Comparison of ENCODE assay signal across 8 cellular contexts in genomic region chr2:127067620-127068350, GRCh38. TPM values are rescaled to one million over a fixed set of nuclear protein-coding genes. Genes with fewer than 3 reads are reported as not detected.
DNase-seq lines count a peak whose midpoint lies in the region; ATAC-seq, FAIRE-seq and TF ChIP-seq lines count a peak whose summit lies in the region.

No MANE protein-coding gene starts in this region.

- POLR2A ChIA-PET in A549 (lab: Yijun Ruan, JAX): no interaction called here
- POLR2A ChIA-PET in HepG2 (lab: Yijun Ruan, JAX): interaction anchor here (1.1 kb wide), 1 partner anchor 71 kb away, joined by 3 read pairs; no protein-coding TSS in a partner anchor

- no peaks in the 10 kb centered on the region for H3K36me3 ChIP-seq in HepG2 (replicated peaks in 1 of 2; ENCODE audit: control insufficient read depth in 1 of 2, insufficient read depth in 2 of 2, low read length in 2 of 2)

- H3K4me3 ChIP-seq in A549 (no peak overlapping the region), GM12875 (ENCODE audit: low read depth, low read length) (no peak overlapping the region), HepG2 (replicated peaks in 1 of 3; ENCODE audit: insufficient read depth in 1 of 3, low read depth in 2 of 3, low read length in 3 of 3) (no peak overlapping the region)

- H3K9me3 ChIP-seq in A549 (no peaks in the 10 kb centered on the region), HepG2 (ENCODE audit: low read length) (no peaks in the 10 kb centered on the region)

- H3K4me1 ChIP-seq in A549 (peaks cover 32% of the 10 kb centered on the region), HepG2 (ENCODE audit: insufficient read depth, low read length) (peaks cover 31% of the 10 kb centered on the region)

- TF ChIP-seq CTCF in A549 (IDR thresholded peaks at IDR 0.05) (peak; percentile 58), GM12875 (IDR thresholded peaks at IDR 0.05; ENCODE audit: borderline replicate concordance, insufficient read depth, low read depth, low read length) (peak; percentile 93), HepG2 (CRISPR knock-in tag; IDR thresholded peaks at IDR 0.05) (peak; percentile 77)

- no peak overlapping the region for H3K9ac ChIP-seq in HepG2 (ENCODE audit: insufficient read depth, low read depth, low read length)

- ATAC-seq in A549 (peak in 1 of 2 experiments; percentile 19; a peak in 3 of 6 replicates), HepG2 (peak; percentile 3; the same call in 1 of the 3 replicates)

- H3K4me2 ChIP-seq in A549 (0 out of 3 replicates have a peak overlapping the region, but pooled peaks have one; percentile 18), HepG2 (ENCODE audit: low read depth, low read length) (no peak overlapping the region; the same call in 1 of the 2 replicates)

- in situ Hi-C loops in HepG2 (cut with HindIII; ENCODE audit: extremely low pct_ligation_motif_present, low pct_unique_long_range_greater_than_20kb): no loop called here

- TF ChIP-seq RAD21 in A549 (conservative IDR thresholded peaks at IDR 0.05 in 1 of 2, IDR thresholded peaks at IDR 0.05 in 1 of 2) (peak; percentile 62 to 72), HepG2 (CRISPR knock-in tag; IDR thresholded peaks at IDR 0.05) (no peak)

- TF ChIP-seq EP300 in A549 (IDR thresholded peaks at IDR 0.05) (no peak), HepG2 (IDR thresholded peaks at IDR 0.05; ENCODE audit: low read depth in 2 of 2, low read length in 2 of 2) (no peak), HepG2 (CRISPR knock-in tag; IDR thresholded peaks at IDR 0.05; ENCODE audit: borderline replicate concordance) (no peak)

- intact Hi-C loops in HepG2 (cut with micrococcal nuclease; ENCODE audit: unreplicated experiment): no loop called here

- H3K27me3 ChIP-seq in HepG2 (ENCODE audit: control insufficient read depth in 1 of 2, insufficient read depth in 2 of 2, low read length in 2 of 2): no peaks in the 10 kb centered on the region; a peak in 1 of 5 replicates

- no peaks in the 10 kb centered on the region for H4K20me1 ChIP-seq in HepG2 (ENCODE audit: insufficient read depth, low read length)

- TF ChIP-seq POLR2A in A549 (IDR thresholded peaks at IDR 0.05; ENCODE audit: low read length) (no peak), HepG2 (IDR thresholded peaks at IDR 0.05; ENCODE audit: insufficient read depth in 1 of 2, low read depth in 2 of 2, low read length in 2 of 2) (no peak)

- DNase-seq in A549 (ENCODE audit: low read depth in 1 of 2, low spot score in 1 of 2) (peak; percentile 67 to 81), M059J (ENCODE audit: low read depth) (peak; percentile 46), cerebellum (ENCODE audit: low spot score) (peak; percentile 56), HepG2 (ENCODE audit: low spot score) (peak; percentile 78), NCI-H524 treated with DMSO at 0.1 percent for 48 hours (lab: John Stamatoyannopoulos, UW) (no peak)
- peak; percentile 84 for DNase-seq in activated CD4-positive, alpha-beta T cell treated with anti-CD3 and anti-CD28 coated beads for 48 hours
- DNase-seq in stimulated activated CD4-positive, alpha-beta T cell treated with anti-CD3 and anti-CD28 coated beads, TNF-alpha, amount 100 ng/mL, for 4 hours (ENCODE audit: low read depth in 3 of 3): peak; percentile 42 to 49 (median 47)

- no peak overlapping the region for H2AFZ ChIP-seq in HepG2 (ENCODE audit: low read length)

- no peak for FAIRE-seq in A549 (lab: Jason Lieb, UNC)
- FAIRE-seq in HepG2 (lab: Jason Lieb, UNC): peak; percentile 77

- CTCF ChIA-PET in A549 (lab: Yijun Ruan, JAX) (interaction anchor here (0.6 to 4.4 kb wide), 29 partner anchors 12 to 607 kb away, joined by 3 to 45 read pairs (median 4); partner anchors contain the start of genes BIN1 and LIMS2), HepG2 (lab: Yijun Ruan, JAX; ENCODE audit: low intra/inter-chr PET ratio, low total read pairs) (no interaction called here)

- no TSS peak for BruUV-seq in HepG2 (replicated peaks; lab: Mats Ljungman, UMichigan)

- WGBS in A549 (ENCODE audit: missing lambda C conversion rate): 77% methylated on average over 6 of the region's 19 CpGs
- WGBS in HepG2 (ENCODE audit: low lambda C conversion rate): 30% methylated on average over 19 of the region's 19 CpGs

- H3K27ac ChIP-seq in A549: peak overlapping the region; percentile 61 to 99; a peak in 5 of 6 replicates
- H3K27ac ChIP-seq in HepG2 (ENCODE audit: extremely low read length, insufficient read depth, low read length): no peak overlapping the region

- no peaks in the 10 kb centered on the region for H3K79me2 ChIP-seq in HepG2 (ENCODE audit: insufficient read depth, low read length)

TF ChIP-seq in A549, 52 proteins besides CTCF, POLR2A, EP300 and RAD21:
- TF ChIP-seq, protein P1, sequence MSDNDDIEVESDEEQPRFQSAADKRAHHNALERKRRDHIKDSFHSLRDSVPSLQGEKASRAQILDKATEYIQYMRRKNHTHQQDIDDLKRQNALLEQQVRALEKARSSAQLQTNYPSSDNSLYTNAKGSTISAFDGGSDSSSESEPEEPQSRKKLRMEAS (IDR thresholded peaks at IDR 0.05): peak; percentile 72
- TF ChIP-seq SMC3 (IDR thresholded peaks at IDR 0.05): peak; percentile 67
- TF ChIP-seq BHLHE40 (IDR thresholded peaks at IDR 0.05; ENCODE audit: low read depth, low read length): peak; percentile 82
- TF ChIP-seq TP53 (CRISPR knock-in tag; IDR thresholded peaks at IDR 0.05): no peak
- peak; percentile 68 for TF ChIP-seq USF2 (IDR thresholded peaks at IDR 0.05)
- no peak for TF ChIP-seq HOXB13 (CRISPR knock-in tag; IDR thresholded peaks at IDR 0.05; ENCODE audit: low read depth)

TF ChIP-seq in HepG2, 621 proteins besides CTCF, POLR2A, EP300 and RAD21 (continues in another document):
- TF ChIP-seq THAP11 (CRISPR knock-in tag; IDR thresholded peaks at IDR 0.05) (0 out of 2 replicates have a peak, but pooled peaks have one; percentile 22), ZSCAN30 (CRISPR knock-in tag; IDR thresholded peaks at IDR 0.05) (no peak), ZFX (CRISPR knock-in tag; IDR thresholded peaks at IDR 0.05; ENCODE audit: low read depth) (peak; percentile 19; the same call in 1 of the 2 replicates)

RNA-seq across cellular contexts. Expression of gene BIN1, which starts 39.2 kb away (rescaled TPM):
- polyA plus RNA-seq in A549 (2011; rRNA removed) (12.4 and 15.5 TPM in 2 replicates), A549 (2017; fragmentation: RNase III; extraction: RNeasy Plus Mini Kit Qiagen cat#74134 plus additional on column Dnase treatment) (32.3 to 41.5 TPM (median 34.1 TPM) in 3 replicates), HepG2 (2011; rRNA removed) (0.51 and 1.2 TPM in 2 replicates)
- polyA plus RNA-seq in A549 (2012; cell fraction: cytosol; rRNA removed): 38.5 and 38.9 TPM in 2 replicates
- 35.0 and 42.2 TPM in 2 replicates for polyA plus RNA-seq in A549 (2012; cell fraction: nucleus; rRNA removed)
- 14.2 and 15.8 TPM in 2 replicates for polyA minus RNA-seq in A549 (2011; rRNA and poly(A)+ RNA removed)
- 36.3 and 51.1 TPM in 2 replicates for total RNA-seq in M059J (2014; rRNA removed; shearing (Covaris generic))
- total RNA-seq in cerebellum (43.7 TPM), HepG2 (2016; rRNA removed; fragmentation: Illumina TruSeq; extraction: Trizol) (0.93 and 0.98 TPM in 2 replicates)
- total RNA-seq in HepG2 (2016; cell fraction: cytosol; rRNA removed; fragmentation: Illumina TruSeq; extraction: Trizol; ENCODE audit: low read depth): 0.61 and 1.1 TPM in 2 replicates
- total RNA-seq in HepG2 (2016; cell fraction: insoluble cytoplasmic fraction; rRNA removed; fragmentation: Illumina TruSeq; extraction: Trizol): 0.58 and 0.97 TPM in 2 replicates
- 1.2 TPM in 2 replicates for total RNA-seq in HepG2 (2016; cell fraction: membrane; rRNA removed; fragmentation: Illumina TruSeq; extraction: Trizol)
- total RNA-seq in HepG2 (2016; cell fraction: nucleus; rRNA removed; fragmentation: Illumina TruSeq; extraction: Trizol): 0.28 and 0.41 TPM in 2 replicates
- polyA plus RNA-seq in HepG2 (2011; cell fraction: cytosol; rRNA removed): 0.42 and 1.3 TPM in 2 replicates
- polyA plus RNA-seq in HepG2 (2011; cell fraction: nucleus; rRNA removed): 1.2 and 2.2 TPM in 2 replicates
- polyA plus RNA-seq in HepG2 (2012): 1.3 and 1.6 TPM in 2 replicates
- polyA plus RNA-seq in HepG2 (2016; cell fraction: cytosol; fragmentation: Illumina TruSeq; extraction: Trizol; ENCODE audit: low read depth): 0.84 and 1.2 TPM in 2 replicates
- 1.0 and 1.9 TPM in 2 replicates for polyA plus RNA-seq in HepG2 (2016; cell fraction: insoluble cytoplasmic fraction; fragmentation: Illumina TruSeq; extraction: Trizol; ENCODE audit: low read depth)
- 0.97 and 1.1 TPM in 2 replicates for polyA plus RNA-seq in HepG2 (2016; cell fraction: membrane; fragmentation: Illumina TruSeq; extraction: Trizol; ENCODE audit: low read depth)
- 0.85 and 0.91 TPM in 2 replicates for polyA plus RNA-seq in HepG2 (2016; cell fraction: nucleus; fragmentation: Illumina TruSeq; extraction: Trizol; ENCODE audit: insufficient read depth, low read depth)
- polyA minus RNA-seq in HepG2 (2011; rRNA and poly(A)+ RNA removed; ENCODE audit: low replicate concordance): 0.84 and 28.9 TPM in 2 replicates
- 0.59 and 0.79 TPM in 2 replicates for polyA minus RNA-seq in HepG2 (2011; cell fraction: cytosol; rRNA and poly(A)+ RNA removed)
- 0.50 and 0.90 TPM in 2 replicates for polyA minus RNA-seq in HepG2 (2011; cell fraction: nucleus; rRNA and poly(A)+ RNA removed)

Comparison
In these comparisons a context has a peak if more than half of its experiments do, and no peak if none do; other contexts are left out.
1. RNA of gene BIN1, which starts 39.2 kb away (total RNA-seq): 36.3 to 51.1 TPM in M059J and 43.7 TPM in cerebellum (single experiment); 0.28 to 1.2 TPM in HepG2; every median in the first group is over 10 times any median in the second.
2. Peak in every context shown above with its lines, with median percentiles within 50 percentile points of each other: CTCF ChIP-seq.